15 cellular contexts compared by ENCODE assay signal in genomic region chr18:80190311-80190710, GRCh38. TPM values are rescaled to one million over a fixed set of nuclear protein-coding genes. Genes with fewer than 3 reads are reported as not detected.
A peak's percentile ranks its signal among the peaks of the same experiment; 100 is the strongest.
DNase-seq lines count a peak whose midpoint lies in the region; ATAC-seq and TF ChIP-seq lines count a peak whose summit lies in the region.
"Had no signal": no experiment of that assay in that cellular context is flagged by ENCODE, and none has a peak within 500 bp of the region (broad histone marks: within the 10 kb centered on the region; RNA-seq: fewer than 3 reads in every experiment).

No MANE protein-coding gene starts in this region.

- H3K4me1 Mint-ChIP-seq in endodermal cell (no peaks in the 10 kb centered on the region), osteocyte (ENCODE audit: unreplicated experiment) (peaks cover 11% of the 10 kb centered on the region)
- H3K4me1 Mint-ChIP-seq: CD8-positive, alpha-beta memory T cell had no signal

- peak; percentile 30 for DNase-seq in activated CD8-positive, alpha-beta memory T cell treated with anti-CD3 and anti-CD28 coated beads for 24 hours
- no peak for DNase-seq in activated CD8-positive, alpha-beta memory T cell treated with anti-CD3 and anti-CD28 coated beads, Interleukin-2, amount 50 U/mL, for 4 hours
- DNase-seq in endodermal cell (peak; percentile 35), osteocyte (ENCODE audit: extremely low spot score, unreplicated experiment) (peak; percentile 59), left ventricle myocardium superior (no peak), mucosa of gallbladder (ENCODE audit: low spot score) (no peak), DMS53 (lab: John Stamatoyannopoulos, UW) (no peak)
- DNase-seq: 8988T; AML-193; Caco-2; CD8-positive, alpha-beta memory T cell; GF-D8 had no signal

- ATAC-seq in left ventricle myocardium superior: no peak
- ATAC-seq: HCT116 had no signal

- no peaks in the 10 kb centered on the region for H3K4me1 ChIP-seq in endodermal cell (ENCODE audit: control insufficient read depth, insufficient read depth, low read length)
- H3K4me1 ChIP-seq: Caco-2 had no signal

- WGBS in endodermal cell (ENCODE audit: insufficient coverage in 1 of 2, insufficient read length in 1 of 2), 2 experiments: 94 to 100% methylated on average over 3 to 5 of the region's 5 CpGs

- no peak overlapping the region for H3K4me3 ChIP-seq in endodermal cell (ENCODE audit: low read length)
- H3K4me3 ChIP-seq: BLaER1 had no signal

- no peaks in the 10 kb centered on the region for H3K9me3 ChIP-seq in endodermal cell (ENCODE audit: control insufficient read depth, low read length)
- H3K9me3 ChIP-seq: BLaER1, Caco-2 had no signal

- no peaks in the 10 kb centered on the region for H3K27me3 Mint-ChIP-seq in endodermal cell (ENCODE audit: insufficient read depth)
- no peaks in the 10 kb centered on the region for H3K27me3 Mint-ChIP-seq in osteocyte (ENCODE audit: unreplicated experiment)

- H3K27ac Mint-ChIP-seq in endodermal cell (no peak overlapping the region), osteocyte (ENCODE audit: unreplicated experiment) (no peak overlapping the region)
- H3K27ac Mint-ChIP-seq: CD8-positive, alpha-beta memory T cell had no signal

- H3K36me3 ChIP-seq in endodermal cell (ENCODE audit: control insufficient read depth, insufficient read depth, low read length): no peaks in the 10 kb centered on the region

- H3K9me3 Mint-ChIP-seq in endodermal cell (peaks cover 2% of the 10 kb centered on the region), osteocyte (ENCODE audit: unreplicated experiment) (no peaks in the 10 kb centered on the region)
- H3K9me3 Mint-ChIP-seq: CD8-positive, alpha-beta memory T cell had no signal

- H3K36me3 Mint-ChIP-seq in endodermal cell (ENCODE audit: low read depth) (no peaks in the 10 kb centered on the region), osteocyte (ENCODE audit: unreplicated experiment) (peaks cover 3% of the 10 kb centered on the region)
- H3K36me3 Mint-ChIP-seq: CD8-positive, alpha-beta memory T cell had no signal

- intact Hi-C loops in left ventricle myocardium superior (cut with micrococcal nuclease): no loop called here

- H3K27me3 ChIP-seq in endodermal cell (ENCODE audit: control insufficient read depth, insufficient read depth, low read length, poor library complexity, severe bottlenecking): no peaks in the 10 kb centered on the region
- H3K27me3 ChIP-seq: BLaER1 had no signal

- H3K4me3 Mint-ChIP-seq in endodermal cell (no peak overlapping the region), osteocyte (ENCODE audit: unreplicated experiment) (no peak overlapping the region)
- H3K4me3 Mint-ChIP-seq: CD8-positive, alpha-beta memory T cell had no signal

- TF ChIP-seq CTCF in endodermal cell (conservative IDR thresholded peaks at IDR 0.05): no peak
- no peak for TF ChIP-seq CTCF in osteocyte (IDR thresholded peaks at IDR 0.05)

- H3K9ac ChIP-seq in endodermal cell (ENCODE audit: extremely low read depth, low read length, poor library complexity, severe bottlenecking): no peak overlapping the region
- H3K9ac ChIP-seq: BLaER1 had no signal

- H3K27ac ChIP-seq in endodermal cell (ENCODE audit: low read depth, low read length): no peak overlapping the region
- H3K27ac ChIP-seq: BLaER1, HL-60 had no signal

RNA-seq across cellular contexts. Expression of gene PARD6G, which starts 57.0 kb away (rescaled TPM):
- 10 to 100 TPM; 15.4 to 17.3 TPM for total RNA-seq in endodermal cell
- 24.1 TPM for polyA plus RNA-seq in endodermal cell (2013, experiment 1 of 2)
- polyA plus RNA-seq in endodermal cell (2013, experiment 2 of 2): 25.0 TPM
- 16.5 and 18.9 TPM in 2 replicates for total RNA-seq in osteocyte
- 4.0 TPM for total RNA-seq in left ventricle myocardium superior
- total RNA-seq in mucosa of gallbladder: 4.1 TPM

Comparison
In these comparisons a context has a peak if more than half of its experiments do, and no peak if none do; other contexts are left out.
1. DNase-seq: peak in activated CD8-positive, alpha-beta memory T cell treated with anti-CD3 and anti-CD28 coated beads for 24 hours (single experiment), endodermal cell (single experiment) and osteocyte (single experiment); none in activated CD8-positive, alpha-beta memory T cell treated with anti-CD3 and anti-CD28 coated beads, Interleukin-2, amount 50 U/mL, for 4 hours (single experiment), left ventricle myocardium superior (single experiment), mucosa of gallbladder (single experiment) and DMS53 (single experiment).